13 cellular contexts compared by ENCODE assay signal in genomic region chr1:116587496-116588308, GRCh38.
"Had no signal": no experiment of that assay in that cellular context is flagged by ENCODE, and none has a peak within 500 bp of the region (broad histone marks: within the 10 kb centered on the region; RNA-seq: fewer than 3 reads in every experiment).

No MANE protein-coding gene starts in this region.

- H3K27me3 Mint-ChIP-seq: activated CD4-positive, alpha-beta memory T cell treated with anti-CD3 and anti-CD28 coated beads, Interleukin-2, amount 10 ng/mL, durations not matched to agents 7 days and 5 days had no signal

- H3K27ac ChIP-seq: gastroesophageal sphincter, pancreas, upper lobe of right lung, WERI-Rb-1 had no signal

- H3K9me3 ChIP-seq: gastroesophageal sphincter, pancreas, upper lobe of right lung had no signal

- H3K27me3 ChIP-seq: gastroesophageal sphincter, upper lobe of right lung had no signal

- H3K4me1 ChIP-seq: gastroesophageal sphincter, pancreas, upper lobe of right lung had no signal

- FAIRE-seq: pancreas had no signal

- H3K4me3 Mint-ChIP-seq: activated CD4-positive, alpha-beta memory T cell treated with anti-CD3 and anti-CD28 coated beads, Interleukin-2, amount 10 ng/mL, durations not matched to agents 7 days and 5 days; T-helper 1 cell treated with Interleukin-12 subunit alpha and Interleukin-12 subunit beta and Interleukin-4 antibody, amounts not matched to agents 30 μg/mL and 1 μg/mL, for 36 hours had no signal

- H3K4me1 Mint-ChIP-seq: activated CD4-positive, alpha-beta memory T cell treated with anti-CD3 and anti-CD28 coated beads, Interleukin-2, amount 10 ng/mL, durations not matched to agents 7 days and 5 days had no signal

- H3K9me3 Mint-ChIP-seq: activated CD4-positive, alpha-beta memory T cell treated with anti-CD3 and anti-CD28 coated beads, Interleukin-2, amount 10 ng/mL, durations not matched to agents 7 days and 5 days; T-helper 1 cell treated with Interleukin-12 subunit alpha and Interleukin-12 subunit beta and Interleukin-4 antibody, amounts not matched to agents 30 μg/mL and 1 μg/mL, for 36 hours had no signal

- DNase-seq: activated CD4-positive, alpha-beta memory T cell treated with anti-CD3 and anti-CD28 coated beads, Interleukin-2, amount 10 ng/mL, durations not matched to agents 7 days and 5 days; activated CD4-positive, alpha-beta T cell treated with anti-CD3 and anti-CD28 coated beads for 4 hours; activated gamma-delta T cell treated with Interleukin-2 at 50 U/mL for 16 hours; activated T-cell treated with anti-CD3 and anti-CD28 coated beads, Interleukin-2, amount 50 U/mL, for 48 hours; aorta; hypothalamus; pancreas; stimulated activated CD4-positive, alpha-beta T cell treated with anti-CD3 and anti-CD28 coated beads, Interleukin-2, amount 100 ng/mL, for 48 hours; stimulated activated naive CD8-positive, alpha-beta T cell treated with anti-CD3 and anti-CD28 coated beads, Interleukin-15, Interleukin-2, amounts not matched to agents 100 U/mL and 50 U/mL, for 24 hours; upper lobe of right lung; WERI-Rb-1 had no signal

- H3K4me3 ChIP-seq: gastroesophageal sphincter, pancreas, upper lobe of right lung had no signal

- H3K36me3 ChIP-seq: pancreas, upper lobe of right lung, WERI-Rb-1 had no signal

- H3K27ac Mint-ChIP-seq: activated CD4-positive, alpha-beta memory T cell treated with anti-CD3 and anti-CD28 coated beads, Interleukin-2, amount 10 ng/mL, durations not matched to agents 7 days and 5 days; T-helper 1 cell treated with Interleukin-12 subunit alpha and Interleukin-12 subunit beta and Interleukin-4 antibody, amounts not matched to agents 30 μg/mL and 1 μg/mL, for 36 hours had no signal

- ATAC-seq: gastroesophageal sphincter, upper lobe of right lung had no signal
